ENCODE assay signal across 8 cellular contexts in genomic region chr14:100238419-100239199, GRCh38. TPM values are rescaled to one million over a fixed set of nuclear protein-coding genes. Genes with fewer than 3 reads are reported as not detected.
DNase-seq lines count a peak whose midpoint lies in the region; ATAC-seq and TF ChIP-seq lines count a peak whose summit lies in the region.

YY1 (plus strand) TSS chr14:100239144; CDS start chr14:100239245, 101 bp downstream.

- no peak for TF ChIP-seq CTCF in colonic mucosa (IDR thresholded peaks at IDR 0.05)

- ATAC-seq in GM19351 (IDR thresholded peaks at IDR 0.05; ENCODE audit: unreplicated experiment) (peak; percentile 78), HG03520 (IDR thresholded peaks at IDR 0.05; ENCODE audit: unreplicated experiment) (peak; percentile 72)

- H3K4me1 Mint-ChIP-seq in activated CD4-positive, alpha-beta T cell treated with anti-CD3 and anti-CD28 coated beads, Interleukin-2, amount 10 ng/mL, durations not matched to agents 24 days and 14 days, result peaks cover 57% of the 10 kb centered on the region

- no peaks in the 10 kb centered on the region for H3K36me3 ChIP-seq in colonic mucosa

- peak within 1 kb of the TSS; percentile 97 for H3K4me3 ChIP-seq in colonic mucosa

- no peaks in the 10 kb centered on the region for H3K9me3 Mint-ChIP-seq in activated CD4-positive, alpha-beta T cell treated with anti-CD3 and anti-CD28 coated beads, Interleukin-2, amount 10 ng/mL, durations not matched to agents 24 days and 14 days

- H3K36me3 Mint-ChIP-seq in activated CD4-positive, alpha-beta T cell treated with anti-CD3 and anti-CD28 coated beads, Interleukin-2, amount 10 ng/mL, durations not matched to agents 24 days and 14 days (ENCODE audit: low read depth), result peaks cover 50% of the 10 kb centered on the region

- H3K9ac ChIP-seq in colonic mucosa (ENCODE audit: low read depth in 2 of 2, low read length in 2 of 2), result peak within 1 kb of the TSS; percentile 90 to 92

- intact Hi-C loops in activated CD4-positive, alpha-beta T cell treated with anti-CD3 and anti-CD28 coated beads, Interleukin-2, amount 10 ng/mL, durations not matched to agents 24 days and 14 days (cut with micrococcal nuclease), result loop anchor here (1.0 to 2.0 kb wide), 4 partner anchors 17 to 758 kb away; partner anchors contain the start of genes CCNK and SETD3
- intact Hi-C loops in colonic mucosa (cut with DNase I), result no loop called here

- peak within 1 kb of the TSS; percentile 95 for H3K4me3 Mint-ChIP-seq in activated CD4-positive, alpha-beta T cell treated with anti-CD3 and anti-CD28 coated beads, Interleukin-2, amount 10 ng/mL, durations not matched to agents 24 days and 14 days

- H3K27ac ChIP-seq in colonic mucosa, result peak within 1 kb of the TSS; percentile 99

- H3K27me3 ChIP-seq in colonic mucosa, result no peaks in the 10 kb centered on the region

- peak within 1 kb of the TSS; percentile 98 for H3K27ac Mint-ChIP-seq in activated CD4-positive, alpha-beta T cell treated with anti-CD3 and anti-CD28 coated beads, Interleukin-2, amount 10 ng/mL, durations not matched to agents 24 days and 14 days

- H3K9me3 ChIP-seq in colonic mucosa, result no peaks in the 10 kb centered on the region

- peaks cover 2% of the 10 kb centered on the region for H3K27me3 Mint-ChIP-seq in activated CD4-positive, alpha-beta T cell treated with anti-CD3 and anti-CD28 coated beads, Interleukin-2, amount 10 ng/mL, durations not matched to agents 24 days and 14 days

- peak; percentile 69 to 98 (median 94) for DNase-seq in C1 segment of cervical spinal cord (lab: John Stamatoyannopoulos, UW)
- DNase-seq in NCI-H526 treated with DMSO at 0.1 percent for 48 hours (lab: John Stamatoyannopoulos, UW), result peak; percentile 94
- DNase-seq in activated CD4-positive, alpha-beta T cell treated with anti-CD3 and anti-CD28 coated beads, Interleukin-2, amount 10 ng/mL, durations not matched to agents 24 days and 14 days, result peak; percentile 100
- DNase-seq in colonic mucosa, result peak; percentile 99
- DNase-seq in left kidney (ENCODE audit: low read depth, low spot score), result peak; percentile 99
- peak; percentile 99 for DNase-seq in stimulated activated CD4-positive, alpha-beta T cell treated with anti-CD3 and anti-CD28 coated beads, Interleukin-1b, Interleukin-23, amount 100 ng/mL, for 48 hours

- peaks cover 5% of the 10 kb centered on the region for H3K4me1 ChIP-seq in colonic mucosa

RNA-seq across cellular contexts. Expression of gene YY1, which starts in this region (rescaled TPM):
- 102 and 105 TPM in 2 replicates for total RNA-seq in activated CD4-positive, alpha-beta T cell treated with anti-CD3 and anti-CD28 coated beads, Interleukin-2, amount 10 ng/mL, durations not matched to agents 24 days and 14 days
- 10 to 100 TPM; 73.2 to 90.4 TPM for total RNA-seq in colonic mucosa

Comparison
In these comparisons a context has a peak if more than half of its experiments do, and no peak if none do; other contexts are left out.
1. Peak in every context shown above with its lines: DNase-seq, ATAC-seq, H3K4me3 ChIP-seq and H3K27ac ChIP-seq.